ENCODE assay signal across 18 cellular contexts in the genomic region with DNA sequence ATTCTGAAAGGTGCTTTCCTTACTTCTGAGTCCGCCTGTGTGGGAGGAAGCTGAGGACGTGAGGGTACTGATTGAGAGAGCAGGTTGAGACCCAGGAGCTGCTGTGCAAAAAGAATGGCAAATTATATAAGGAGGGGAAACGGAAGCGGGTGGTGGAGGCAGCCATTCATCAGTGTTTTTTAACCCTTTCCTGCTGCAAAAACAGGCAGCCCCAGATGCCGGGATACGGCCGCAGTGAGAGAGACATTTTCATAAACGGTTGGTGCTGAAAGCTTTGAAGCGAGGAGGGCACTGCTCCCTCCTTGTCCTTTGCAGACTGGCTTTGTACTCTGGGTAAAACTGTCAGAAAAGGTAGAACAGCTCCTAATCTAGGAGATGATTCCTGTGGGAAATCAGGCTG. TPM values are rescaled to one million over a fixed set of nuclear protein-coding genes. Genes with fewer than 3 reads are reported as not detected.
A peak's percentile ranks its signal among the peaks of the same experiment; 100 is the strongest.
DNase-seq lines count a peak whose midpoint lies in the region; ATAC-seq and TF ChIP-seq lines count a peak whose summit lies in the region.
"Had no signal": no experiment of that assay in that cellular context is flagged by ENCODE, and none has a peak within 500 bp of the region (broad histone marks: within the 10 kb centered on the region; RNA-seq: fewer than 3 reads in every experiment).

No MANE protein-coding gene starts in this region.

- no peak overlapping the region; the same call in 1 of the 2 replicates for H3K27ac Mint-ChIP-seq in WTC11
- peak overlapping the region in 6 of 10 donors; percentile 44 to 78 (median 62) for H3K27ac Mint-ChIP-seq in naive thymus-derived CD8-positive, alpha-beta T cell
- H3K27ac Mint-ChIP-seq in activated CD4-positive, alpha-beta memory T cell treated with anti-CD3 and anti-CD28 coated beads, Interleukin-2, amount 10 ng/mL, durations not matched to agents 7 days and 5 days = no peak overlapping the region

- H3K36me3 ChIP-seq in BE2C (peaks cover 3% of the 10 kb centered on the region; the same call in 1 of the 2 replicates), ES-I3 (ENCODE audit: insufficient read depth, low read length) (peaks cover 5% of the 10 kb centered on the region), esophagus squamous epithelium (peaks cover 0 to 12% (median 5%) of the 10 kb centered on the region in 3 donors)
- H3K36me3 ChIP-seq: ovary had no signal

- H3K4me3 Mint-ChIP-seq in WTC11 = peak overlapping the region; percentile 51
- H3K4me3 Mint-ChIP-seq in naive thymus-derived CD8-positive, alpha-beta T cell = peak overlapping the region; percentile 24 to 75 (median 60)
- H3K4me3 Mint-ChIP-seq in activated CD4-positive, alpha-beta memory T cell treated with anti-CD3 and anti-CD28 coated beads, Interleukin-2, amount 10 ng/mL, durations not matched to agents 7 days and 5 days = no peak overlapping the region

- peak overlapping the region; percentile 21; the same call in 1 of the 2 replicates for H3K9ac ChIP-seq in ES-I3 (ENCODE audit: low read depth, low read length)
- H3K9ac ChIP-seq: SK-N-SH had no signal

- POLR2A ChIA-PET in WTC11 (lab: Charles Lee) = interaction anchor here (0.5 kb wide), 1 partner anchor 72 kb away, joined by 3 read pairs; no protein-coding TSS in a partner anchor
- POLR2A ChIA-PET in naive thymus-derived CD8-positive, alpha-beta T cell (lab: Charles Lee) = no interaction called here
- POLR2A ChIA-PET in activated CD4-positive, alpha-beta memory T cell treated with anti-CD3 and anti-CD28 coated beads, Interleukin-2, amount 10 ng/mL, durations not matched to agents 7 days and 5 days (lab: Charles Lee) = no interaction called here

- ATAC-seq in WTC11 = no peak; the same call in 1 of the 2 replicates
- peak in 1 of 2 donors; percentile 45 for ATAC-seq in naive thymus-derived CD8-positive, alpha-beta T cell
- ATAC-seq: left lung had no signal

- H3K4me1 Mint-ChIP-seq in WTC11 = peaks cover 35% of the 10 kb centered on the region
- H3K4me1 Mint-ChIP-seq in naive thymus-derived CD8-positive, alpha-beta T cell = peaks cover 9 to 21% (median 18%) of the 10 kb centered on the region in 4 donors
- H3K4me1 Mint-ChIP-seq in activated CD4-positive, alpha-beta memory T cell treated with anti-CD3 and anti-CD28 coated beads, Interleukin-2, amount 10 ng/mL, durations not matched to agents 7 days and 5 days = peaks cover 4% of the 10 kb centered on the region

- H3K27ac ChIP-seq in esophagus squamous epithelium = no peak overlapping the region
- H3K27ac ChIP-seq: ascending aorta, left lung, ovary, Peyer's patch, stomach had no signal

- intact Hi-C loops in posterior cingulate gyrus (cut with DNase I) (no loop called here), esophagus squamous epithelium (cut with DNase I) (no loop called here)

- CTCF ChIA-PET in WTC11 (lab: Charles Lee) = interaction anchor here (0.7 to 1.5 kb wide), 5 partner anchors 16 to 413 kb away, joined by 3 to 4 read pairs (median 3); no protein-coding TSS in a partner anchor
- CTCF ChIA-PET in activated CD4-positive, alpha-beta memory T cell treated with anti-CD3 and anti-CD28 coated beads, Interleukin-2, amount 10 ng/mL, durations not matched to agents 7 days and 5 days (lab: Charles Lee) = no interaction called here

- H3K4me3 ChIP-seq in BE2C (ENCODE audit: low read depth, low read length) = peak overlapping the region; percentile 34
- no peak overlapping the region for H3K4me3 ChIP-seq in esophagus squamous epithelium
- H3K4me3 ChIP-seq: ascending aorta, left lung, ovary, Peyer's patch, stomach had no signal

- H3K36me3 Mint-ChIP-seq in WTC11 = peaks cover 7% of the 10 kb centered on the region
- H3K36me3 Mint-ChIP-seq in naive thymus-derived CD8-positive, alpha-beta T cell = peaks cover 12 to 17% (median 14%) of the 10 kb centered on the region in 3 donors
- H3K36me3 Mint-ChIP-seq in activated CD4-positive, alpha-beta memory T cell treated with anti-CD3 and anti-CD28 coated beads, Interleukin-2, amount 10 ng/mL, durations not matched to agents 7 days and 5 days (ENCODE audit: low read depth) = peaks cover 3% of the 10 kb centered on the region

- WGBS in esophagus squamous epithelium, 2 donors = 54 to 58% methylated on average over 8 to 9 of the region's 9 CpGs

- H3K9me3 Mint-ChIP-seq in WTC11 = peaks cover 3% of the 10 kb centered on the region
- H3K9me3 Mint-ChIP-seq in naive thymus-derived CD8-positive, alpha-beta T cell = peaks cover 0 to 11% (median 0%) of the 10 kb centered on the region in 9 donors
- no peaks in the 10 kb centered on the region for H3K9me3 Mint-ChIP-seq in activated CD4-positive, alpha-beta memory T cell treated with anti-CD3 and anti-CD28 coated beads, Interleukin-2, amount 10 ng/mL, durations not matched to agents 7 days and 5 days

- H3K4me1 ChIP-seq in BE2C (peaks cover 5% of the 10 kb centered on the region), ES-I3 (ENCODE audit: insufficient read depth, low read length) (peaks cover 8% of the 10 kb centered on the region), esophagus squamous epithelium (no peaks in the 10 kb centered on the region)
- H3K4me1 ChIP-seq: ascending aorta, left lung, Peyer's patch, stomach had no signal

- H3K27me3 Mint-ChIP-seq in WTC11 (ENCODE audit: low read depth) = peaks cover 17% of the 10 kb centered on the region
- no peaks in the 10 kb centered on the region for H3K27me3 Mint-ChIP-seq in naive thymus-derived CD8-positive, alpha-beta T cell
- no peaks in the 10 kb centered on the region for H3K27me3 Mint-ChIP-seq in activated CD4-positive, alpha-beta memory T cell treated with anti-CD3 and anti-CD28 coated beads, Interleukin-2, amount 10 ng/mL, durations not matched to agents 7 days and 5 days

- TF ChIP-seq CTCF in BE2C (IDR thresholded peaks at IDR 0.05; ENCODE audit: low read depth, low read length) (no peak), WTC11 (IDR thresholded peaks at IDR 0.05) (no peak), esophagus squamous epithelium (IDR thresholded peaks at IDR 0.05) (no peak)

- H3K27me3 ChIP-seq in BE2C (no peaks in the 10 kb centered on the region), esophagus squamous epithelium (no peaks in the 10 kb centered on the region)
- H3K27me3 ChIP-seq: ascending aorta, left lung, ovary, Peyer's patch, stomach had no signal

- no peak for DNase-seq in BE2C
- no peak for DNase-seq in WTC11 (ENCODE audit: low spot score)
- DNase-seq in naive thymus-derived CD8-positive, alpha-beta T cell = peak in 2 of 10 donors; percentile 13 to 18
- DNase-seq in posterior cingulate gyrus = no peak
- DNase-seq in activated CD4-positive, alpha-beta memory T cell treated with anti-CD3 and anti-CD28 coated beads, Interleukin-2, amount 10 ng/mL, durations not matched to agents 7 days and 5 days = no peak
- DNase-seq in esophagus squamous epithelium (lab: John Stamatoyannopoulos, UW) = no peak
- DNase-seq: EL; hypothalamus; Karpas-422; left lung; NCI-H1092 treated with DMSO at 0.1 percent for 48 hours; ovary; Peyer's patch; SK-N-SH; stimulated activated CD4-positive, alpha-beta T cell treated with anti-CD3 and anti-CD28 coated beads, Interleukin-1b, Interleukin-23, amount 100 ng/mL, for 48 hours; stomach had no signal

- no peak for TF ChIP-seq POLR2A in esophagus squamous epithelium (IDR thresholded peaks at IDR 0.05)

- H3K9me3 ChIP-seq in BE2C = no peaks in the 10 kb centered on the region
- H3K9me3 ChIP-seq in ES-I3 (ENCODE audit: control insufficient read depth, insufficient read depth, low read length) = no peaks in the 10 kb centered on the region
- no peaks in the 10 kb centered on the region for H3K9me3 ChIP-seq in esophagus squamous epithelium
- H3K9me3 ChIP-seq: ascending aorta, left lung, ovary, Peyer's patch, SK-N-SH, stomach had no signal

TF ChIP-seq in WTC11, 78 proteins besides CTCF, POLR2A, EP300 and RAD21 (continues in another document):
- no peak for TF ChIP-seq CREB1 (CRISPR knock-in tag; IDR thresholded peaks at IDR 0.05)
- TF ChIP-seq NFE2L1 (CRISPR knock-in tag; IDR thresholded peaks at IDR 0.05) = no peak
- TF ChIP-seq RORB (CRISPR knock-in tag; IDR thresholded peaks at IDR 0.05) = no peak

RNA-seq across cellular contexts. Expression of gene TTI1, which starts 56.4 kb away (rescaled TPM):
- polyA plus RNA-seq in BE2C (2012; ENCODE audit: insufficient read depth, insufficient read length, low read depth) = 17.8 TPM
- total RNA-seq in WTC11 (2021) = 42.8 to 43.5 TPM (median 43.4 TPM) in 3 replicates
- total RNA-seq in naive thymus-derived CD8-positive, alpha-beta T cell = 10 to 100 TPM; 25.9 to 27.1 TPM
- 10 to 100 TPM; 10.0 to 15.3 (median 12.0) TPM for polyA plus RNA-seq in naive thymus-derived CD8-positive, alpha-beta T cell
- total RNA-seq in activated CD4-positive, alpha-beta memory T cell treated with anti-CD3 and anti-CD28 coated beads, Interleukin-2, amount 10 ng/mL, durations not matched to agents 7 days and 5 days = 10 to 100 TPM; 21.7 to 23.1 TPM
- 10 to 100 TPM in 3 of 4 donors, 1 to 10 TPM in 1; 5.1 to 14.7 (median 10.5) TPM for total RNA-seq in esophagus squamous epithelium

RNA-seq across cellular contexts. Expression of gene RPRD1B, which starts 56.7 kb away (rescaled TPM):
- 23.5 TPM for polyA plus RNA-seq in BE2C (2012; ENCODE audit: insufficient read depth, insufficient read length, low read depth)
- total RNA-seq in WTC11 (2021) (21.4 to 25.5 TPM (median 21.5 TPM) in 3 replicates), esophagus squamous epithelium (10 to 100 TPM; 15.2 to 25.9 (median 23.6) TPM)
- total RNA-seq in naive thymus-derived CD8-positive, alpha-beta T cell = 10 to 100 TPM; 41.9 to 48.1 TPM
- 1 to 10 TPM; 2.9 to 4.9 (median 4.0) TPM for polyA plus RNA-seq in naive thymus-derived CD8-positive, alpha-beta T cell
- total RNA-seq in activated CD4-positive, alpha-beta memory T cell treated with anti-CD3 and anti-CD28 coated beads, Interleukin-2, amount 10 ng/mL, durations not matched to agents 7 days and 5 days = 10 to 100 TPM; 27.6 to 33.2 TPM

Comparison
In these comparisons a context has a peak if more than half of its experiments do, and no peak if none do; other contexts are left out.
1. H3K27ac Mint-ChIP-seq: peak in naive thymus-derived CD8-positive, alpha-beta T cell (6 of 10); none in WTC11 (single experiment) and activated CD4-positive, alpha-beta memory T cell treated with anti-CD3 and anti-CD28 coated beads, Interleukin-2, amount 10 ng/mL, durations not matched to agents 7 days and 5 days (single experiment).